2 cellular contexts compared by ENCODE assay signal in the genomic region with DNA sequence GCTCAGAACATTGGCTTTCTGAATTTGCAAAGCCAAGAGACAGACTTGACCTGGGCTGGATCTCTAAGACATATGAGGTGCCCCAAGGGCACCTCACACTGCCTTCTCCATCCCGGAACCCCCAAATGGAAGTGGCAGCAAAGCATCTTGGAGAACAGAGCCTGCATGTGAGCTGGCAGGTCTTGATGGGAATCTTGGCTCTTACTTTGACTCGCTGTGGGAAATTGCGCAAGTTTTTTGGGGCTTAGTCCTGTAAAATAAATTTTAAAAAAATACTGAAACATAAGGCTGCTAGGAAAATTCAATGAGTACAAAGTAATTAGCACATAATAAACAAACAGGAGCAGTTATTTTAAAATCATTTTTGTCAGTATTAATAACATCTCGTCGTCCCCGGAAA.
TF ChIP-seq lines count a peak whose summit lies in the region.

No MANE protein-coding gene starts in this region.

TF ChIP-seq in IMR-90, 13 proteins besides CTCF, POLR2A, EP300 and RAD21:
- TF ChIP-seq NFE2L2 (IDR thresholded peaks at IDR 0.05; ENCODE audit: low read depth, low read length): no peak
- TF ChIP-seq CEBPB (IDR thresholded peaks at IDR 0.05; ENCODE audit: low read depth, low read length): peak; percentile 83
- TF ChIP-seq MAFK (IDR thresholded peaks at IDR 0.05; ENCODE audit: low read depth, low read length): no peak
TF ChIP-seq in IMR-90: peak in this region for 1.

TF ChIP-seq in H1, 55 proteins besides CTCF, POLR2A, EP300 and RAD21:
- TF ChIP-seq CEBPB (IDR thresholded peaks at IDR 0.05; ENCODE audit: low read depth, low read length) (peak; percentile 70; the same call in 1 of the 2 replicates), JUN (IDR thresholded peaks at IDR 0.05; ENCODE audit: low read depth, low read length) (no peak)
TF ChIP-seq in H1: peak in this region for 1.
